ENCODE assay signal across 11 cellular contexts in genomic region chr6:158766621-158767435, GRCh38. TPM values are rescaled to one million over a fixed set of nuclear protein-coding genes. Genes with fewer than 3 reads are reported as not detected.
DNase-seq lines count a peak whose midpoint lies in the region; ATAC-seq and TF ChIP-seq lines count a peak whose summit lies in the region.
"Had no signal": no experiment of that assay in that cellular context is flagged by ENCODE, and none has a peak within 500 bp of the region (broad histone marks: within the 10 kb centered on the region; RNA-seq: fewer than 3 reads in every experiment).

No MANE protein-coding gene starts in this region.

- 90 to 93% methylated on average over 37 of the region's 37 CpGs for WGBS in sigmoid colon, 2 donors

- H3K27ac ChIP-seq in sigmoid colon: no peak overlapping the region
- no peak overlapping the region for H3K27ac ChIP-seq in upper lobe of right lung
- H3K27ac ChIP-seq: skin epidermis had no signal

- peak overlapping the region; percentile 32 for H3K4me3 Mint-ChIP-seq in activated T-cell treated with anti-CD3 and anti-CD28 coated beads, Interleukin-2, amount 50 U/mL, for 24 hours
- peak overlapping the region in 1 of 2 donors; percentile 36 for H3K4me3 Mint-ChIP-seq in effector memory CD8-positive, alpha-beta T cell
- H3K4me3 Mint-ChIP-seq: naive thymus-derived CD4-positive, alpha-beta T cell had no signal

- H3K4me1 Mint-ChIP-seq in activated T-cell treated with anti-CD3 and anti-CD28 coated beads, Interleukin-2, amount 50 U/mL, for 24 hours (ENCODE audit: low read depth): peaks cover 22% of the 10 kb centered on the region
- H3K4me1 Mint-ChIP-seq in effector memory CD8-positive, alpha-beta T cell (ENCODE audit: low read depth in 2 of 2): peaks cover 19% of the 10 kb centered on the region in 2 donors

- no peak for DNase-seq in activated T-cell treated with anti-CD3 and anti-CD28 coated beads, Interleukin-2, amount 50 U/mL, for 24 hours
- no peak for DNase-seq in activated T-cell treated with anti-CD3 and anti-CD28 coated beads, Interleukin-2, amount 50 U/mL, for 1 hour
- DNase-seq in NCI-H2171 (lab: John Stamatoyannopoulos, UW): peak; percentile 39
- no peak for DNase-seq in effector memory CD8-positive, alpha-beta T cell
- DNase-seq in sigmoid colon: peak; percentile 56
- no peak for DNase-seq in upper lobe of right lung
- DNase-seq: naive thymus-derived CD4-positive, alpha-beta T cell; NCI-H510A treated with DMSO at 0.1 percent for 48 hours had no signal

- no peak for ATAC-seq in effector memory CD8-positive, alpha-beta T cell (replicated peaks)
- no peak for ATAC-seq in upper lobe of right lung
- ATAC-seq in GM21447 (IDR thresholded peaks at IDR 0.05; ENCODE audit: unreplicated experiment): no peak
- no peak for ATAC-seq in GM19351 (IDR thresholded peaks at IDR 0.05; ENCODE audit: unreplicated experiment)
- ATAC-seq: naive thymus-derived CD4-positive, alpha-beta T cell had no signal

- no peak for TF ChIP-seq EP300 in sigmoid colon (IDR thresholded peaks at IDR 0.05)

- no peaks in the 10 kb centered on the region for H3K9me3 ChIP-seq in sigmoid colon
- no peaks in the 10 kb centered on the region for H3K9me3 ChIP-seq in upper lobe of right lung

- H3K27ac Mint-ChIP-seq in activated T-cell treated with anti-CD3 and anti-CD28 coated beads, Interleukin-2, amount 50 U/mL, for 24 hours: peak overlapping the region; percentile 91
- peak overlapping the region; percentile 68 to 87 for H3K27ac Mint-ChIP-seq in effector memory CD8-positive, alpha-beta T cell

- H3K36me3 ChIP-seq in sigmoid colon: peaks cover 24 to 97% (median 68%) of the 10 kb centered on the region in 4 donors
- H3K36me3 ChIP-seq in upper lobe of right lung: peaks cover 78% of the 10 kb centered on the region

- TF ChIP-seq CTCF in sigmoid colon (IDR thresholded peaks at IDR 0.05): no peak
- no peak for TF ChIP-seq CTCF in upper lobe of right lung (IDR thresholded peaks at IDR 0.05)

- H3K9me3 Mint-ChIP-seq in activated T-cell treated with anti-CD3 and anti-CD28 coated beads, Interleukin-2, amount 50 U/mL, for 24 hours: no peaks in the 10 kb centered on the region
- no peaks in the 10 kb centered on the region for H3K9me3 Mint-ChIP-seq in effector memory CD8-positive, alpha-beta T cell
- H3K9me3 Mint-ChIP-seq: naive thymus-derived CD4-positive, alpha-beta T cell had no signal

- H3K27me3 ChIP-seq in sigmoid colon (no peaks in the 10 kb centered on the region), upper lobe of right lung (no peaks in the 10 kb centered on the region)

- intact Hi-C loops in sigmoid colon (cut with DNase I): no loop called here
- intact Hi-C loops in upper lobe of right lung (cut with DNase I): no loop called here

- no peaks in the 10 kb centered on the region for H3K4me1 ChIP-seq in sigmoid colon
- no peaks in the 10 kb centered on the region for H3K4me1 ChIP-seq in upper lobe of right lung

- peaks cover 100% of the 10 kb centered on the region for H3K36me3 Mint-ChIP-seq in activated T-cell treated with anti-CD3 and anti-CD28 coated beads, Interleukin-2, amount 50 U/mL, for 24 hours (ENCODE audit: low read depth)
- H3K36me3 Mint-ChIP-seq in effector memory CD8-positive, alpha-beta T cell (ENCODE audit: insufficient read depth): peaks cover 100% of the 10 kb centered on the region

- H3K27me3 Mint-ChIP-seq in activated T-cell treated with anti-CD3 and anti-CD28 coated beads, Interleukin-2, amount 50 U/mL, for 24 hours: no peaks in the 10 kb centered on the region
- no peaks in the 10 kb centered on the region for H3K27me3 Mint-ChIP-seq in effector memory CD8-positive, alpha-beta T cell
- H3K27me3 Mint-ChIP-seq: naive thymus-derived CD4-positive, alpha-beta T cell had no signal

- H3K4me3 ChIP-seq in sigmoid colon (no peak overlapping the region), upper lobe of right lung (no peak overlapping the region)
- H3K4me3 ChIP-seq: skin epidermis had no signal

- no peak for TF ChIP-seq POLR2A in sigmoid colon (IDR thresholded peaks at IDR 0.05)

RNA-seq across cellular contexts. Expression of gene EZR, which starts 52.3 kb away (rescaled TPM):
- 10 to 100 TPM; 33.5 to 46.0 (median 38.3) TPM for total RNA-seq in sigmoid colon
- polyA plus RNA-seq in sigmoid colon: 100 to 1,000 TPM; 214 to 333 (median 262) TPM
- total RNA-seq in upper lobe of right lung: 260 TPM

Comparison
In these comparisons a context has a peak if more than half of its experiments do, and no peak if none do; other contexts are left out.
1. DNase-seq: peak in NCI-H2171 (single experiment) and sigmoid colon (single experiment); none in activated T-cell treated with anti-CD3 and anti-CD28 coated beads, Interleukin-2, amount 50 U/mL, for 24 hours (single experiment), activated T-cell treated with anti-CD3 and anti-CD28 coated beads, Interleukin-2, amount 50 U/mL, for 1 hour (single experiment), effector memory CD8-positive, alpha-beta T cell (0 of 3) and upper lobe of right lung (single experiment).